8 cellular contexts compared by ENCODE assay signal in genomic region chr1:39902121-39902807, GRCh38. TPM values are rescaled to one million over a fixed set of nuclear protein-coding genes. Genes with fewer than 3 reads are reported as not detected.
A peak's percentile ranks its signal among the peaks of the same experiment; 100 is the strongest.
DNase-seq lines count a peak whose midpoint lies in the region; ATAC-seq and TF ChIP-seq lines count a peak whose summit lies in the region.

No MANE protein-coding gene starts in this region.

- CTCF ChIA-PET in activated B cell treated with CpG ODN at 0.5 μM for 24 hours (lab: Charles Lee): interaction anchor here (0.6 to 2.4 kb wide), 20 partner anchors 8 to 296 kb away, joined by 3 to 12 read pairs (median 4); partner anchors contain the start of gene CAP1

- no peak overlapping the region for H3K27ac Mint-ChIP-seq in activated B cell treated with CpG ODN at 0.5 μM for 24 hours

- DNase-seq in GM12865 (ENCODE audit: low read depth) (peak; percentile 82), NCI-H187 treated with DMSO at 0.1 percent for 48 hours (lab: John Stamatoyannopoulos, UW) (peak; percentile 70), activated B cell treated with CpG ODN at 0.5 μM for 24 hours (peak; percentile 63), caudate nucleus (lab: John Stamatoyannopoulos, UW) (peak in 47 of 61 donors; percentile 9 to 92 (median 65)), dedifferentiated amniotic fluid mesenchymal stem cell (ENCODE audit: extremely low spot score) (no peak)
- peak; percentile 72 to 73 for DNase-seq in stimulated activated CD4-positive, alpha-beta T cell treated with anti-CD3 and anti-CD28 coated beads, Interleukin-2, amount 100 ng/mL, for 24 hours

- ATAC-seq in HG02588 (IDR thresholded peaks at IDR 0.05; ENCODE audit: unreplicated experiment) (peak; percentile 67), activated B cell treated with CpG ODN at 0.5 μM for 24 hours (ENCODE audit: low read depth) (peak; percentile 81)

- H3K36me3 Mint-ChIP-seq in activated B cell treated with CpG ODN at 0.5 μM for 24 hours (ENCODE audit: low read depth): no peaks in the 10 kb centered on the region

- H3K27me3 ChIP-seq in layer of hippocampus (ENCODE audit: control insufficient read depth, insufficient read depth, low read length): no peaks in the 10 kb centered on the region

- H3K4me3 Mint-ChIP-seq in activated B cell treated with CpG ODN at 0.5 μM for 24 hours: peak overlapping the region; percentile 75

- H3K27ac ChIP-seq in caudate nucleus (ENCODE audit: low read depth, low read length) (no peak overlapping the region), layer of hippocampus (ENCODE audit: low read depth, low read length) (peak overlapping the region; percentile 59)

- POLR2A ChIA-PET in activated B cell treated with CpG ODN at 0.5 μM for 24 hours (lab: Charles Lee): interaction anchor here (1.2 to 1.8 kb wide), 2 partner anchors 19 to 85 kb away, joined by 6 to 7 read pairs; partner anchors contain the start of gene TRIT1

- TF ChIP-seq CTCF in GM12865 (IDR thresholded peaks at IDR 0.05; ENCODE audit: insufficient read depth, low read depth, low read length, missing control alignments) (peak; percentile 70), activated B cell treated with CpG ODN at 0.5 μM for 24 hours (IDR thresholded peaks at IDR 0.05) (peak; percentile 46)

- H3K9me3 Mint-ChIP-seq in activated B cell treated with CpG ODN at 0.5 μM for 24 hours: no peaks in the 10 kb centered on the region

- intact Hi-C loops in activated B cell treated with CpG ODN at 0.5 μM for 24 hours (cut with micrococcal nuclease): loop anchor here (1.0 to 5.0 kb wide), 4 partner anchors 85 to 295 kb away; no protein-coding TSS in a partner anchor

- peak overlapping the region; percentile 64 for H3K4me3 ChIP-seq in GM12865 (ENCODE audit: low read depth, low read length)

- peaks cover 6% of the 10 kb centered on the region for H3K4me1 Mint-ChIP-seq in activated B cell treated with CpG ODN at 0.5 μM for 24 hours

- peaks cover 40% of the 10 kb centered on the region for H3K27me3 Mint-ChIP-seq in activated B cell treated with CpG ODN at 0.5 μM for 24 hours

RNA-seq across cellular contexts. Expression of gene MYCL, which starts 0.5 kb away (rescaled TPM):
- total RNA-seq in activated B cell treated with CpG ODN at 0.5 μM for 24 hours: 0.10 and 0.29 TPM in 2 replicates

RNA-seq across cellular contexts. Expression of gene TRIT1, which starts 19.0 kb away (rescaled TPM):
- total RNA-seq in activated B cell treated with CpG ODN at 0.5 μM for 24 hours: 23.1 and 24.4 TPM in 2 replicates

RNA-seq across cellular contexts. Expression of gene MFSD2A, which starts 52.7 kb away (rescaled TPM):
- total RNA-seq in activated B cell treated with CpG ODN at 0.5 μM for 24 hours: 30.3 and 36.0 TPM in 2 replicates
